In the genomic region with DNA sequence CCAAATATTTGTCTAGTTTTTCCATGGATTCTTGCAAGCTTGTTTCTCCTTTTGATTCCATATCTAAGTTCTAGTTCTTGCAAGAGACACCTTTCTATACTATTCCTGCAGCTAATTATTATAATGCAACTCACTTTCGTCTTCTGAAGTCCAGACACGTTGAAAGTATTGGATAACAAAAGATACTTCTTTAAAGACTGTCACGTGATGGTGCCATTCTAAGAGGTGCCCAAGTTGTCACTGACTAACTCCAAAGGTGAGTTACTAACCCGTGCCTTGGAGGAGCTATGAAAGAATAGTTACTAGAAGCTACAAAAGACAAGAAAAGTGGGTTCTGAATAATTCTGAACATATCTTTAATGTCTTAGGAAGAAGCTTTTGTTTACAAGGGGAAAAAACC, we compare ENCODE assay signal across 17 cellular contexts.
A peak's percentile ranks its signal among the peaks of the same experiment; 100 is the strongest.
DNase-seq lines count a peak whose midpoint lies in the region; ATAC-seq, FAIRE-seq and TF ChIP-seq lines count a peak whose summit lies in the region.
"Had no signal": no experiment of that assay in that cellular context is flagged by ENCODE, and none has a peak within 500 bp of the region (broad histone marks: within the 10 kb centered on the region; RNA-seq: fewer than 3 reads in every experiment).

No MANE protein-coding gene starts in this region.

- in situ Hi-C loops in GM23248 (cut with MboI) = no loop called here
- in situ Hi-C loops in K562 (cut with MboI) = no loop called here

- whole genome bisulfite sequencing in GM23248 (ENCODE audit: low coverage in 1 of 2, low lambda C conversion rate in 2 of 2, missing lambda C conversion rate in 2 of 2), 2 experiments = 91 to 94% methylated on average over 4 of the region's 4 CpGs
- 1% methylated on average over 4 of the region's 4 CpGs for WGBS in K562 (ENCODE audit: insufficient coverage, low coverage, missing lambda C conversion rate)
- 84 to 85% methylated on average over 4 of the region's 4 CpGs for WGBS in gastroesophageal sphincter (ENCODE audit: low coverage in 1 of 2), 2 donors
- WGBS in stomach, 5 donors = 83 to 93% (median 89%) methylated on average over 4 of the region's 4 CpGs

- no peaks in the 10 kb centered on the region for H4K20me1 ChIP-seq in GM23248 (ENCODE audit: insufficient read depth)
- no peaks in the 10 kb centered on the region for H4K20me1 ChIP-seq in K562 (replicated peaks; ENCODE audit: control insufficient read depth, insufficient read depth, low read length)

- DNase-seq in GM23248 = no peak
- DNase-seq in K562 (ENCODE audit: extremely low read depth in 1 of 4, low spot score in 3 of 4) = no peak
- DNase-seq in stomach = no peak
- no peak for DNase-seq in head of caudate nucleus
- no peak for DNase-seq in pons (ENCODE audit: low spot score)
- DNase-seq: activated CD4-positive, alpha-beta memory T cell treated with anti-CD3 and anti-CD28 coated beads, Interleukin-2, amount 10 ng/mL, durations not matched to agents 7 days and 5 days; activated naive CD4-positive, alpha-beta T cell treated with anti-CD3 and anti-CD28 coated beads for 36 hours; activated T-cell treated with anti-CD3 and anti-CD28 coated beads, Interleukin-2, amount 50 U/mL, for 24 hours; DND-41; nephron progenitor cell; NK-92 treated with Interleukin-12 subunit alpha and Interleukin-12 subunit beta, amount 100 ng/mL, for 24 hours; stimulated activated naive B cell treated with anti-CD40 and anti-IgM and Interleukin-4, amounts not matched to agents 10 μg/mL and 1 μg/mL and 100 μg/mL, for 72 hours; T-helper 1 cell had no signal

- H3K36me3 ChIP-seq in GM23248 (ENCODE audit: low read depth) = no peaks in the 10 kb centered on the region
- no peaks in the 10 kb centered on the region for H3K36me3 ChIP-seq in K562 (ENCODE audit: control insufficient read depth, insufficient read depth, low read length)
- no peaks in the 10 kb centered on the region for H3K36me3 ChIP-seq in gastroesophageal sphincter
- H3K36me3 ChIP-seq in stomach = no peaks in the 10 kb centered on the region
- H3K36me3 ChIP-seq: MG63 had no signal

- 0 out of 2 replicates have a peak overlapping the region, but pooled peaks have one; percentile 23 for H3K9ac ChIP-seq in GM23248
- no peak overlapping the region for H3K9ac ChIP-seq in K562 (ENCODE audit: insufficient read depth in 1 of 2, low read depth in 2 of 2, low read length in 2 of 2)

- H3K9me2 ChIP-seq in GM23248 (ENCODE audit: insufficient read depth) = no peaks in the 10 kb centered on the region

- BruUV-seq in K562 (replicated peaks; lab: Mats Ljungman, UMichigan) = no TSS peak

- no peak for TF ChIP-seq EP300 in K562 (IDR thresholded peaks at IDR 0.05; ENCODE audit: low read length)
- no peak for TF ChIP-seq EP300 in gastroesophageal sphincter (IDR thresholded peaks at IDR 0.05)
- TF ChIP-seq EP300 in stomach (IDR thresholded peaks at IDR 0.05) = no peak

- H3K4me3 ChIP-seq in GM23248 = no peak overlapping the region
- H3K4me3 ChIP-seq in K562 = no peak overlapping the region
- no peak overlapping the region for H3K4me3 ChIP-seq in gastroesophageal sphincter
- no peak overlapping the region for H3K4me3 ChIP-seq in stomach
- H3K4me3 ChIP-seq: MG63 had no signal

- FAIRE-seq in K562 (lab: Jason Lieb, UNC) = no peak

- peak overlapping the region; percentile 52; the same call in 1 of the 2 replicates for H2AFZ ChIP-seq in GM23248
- H2AFZ ChIP-seq in K562 (ENCODE audit: low read depth, low read length) = no peak overlapping the region

- H3K79me2 ChIP-seq in GM23248 (ENCODE audit: insufficient read depth) (no peaks in the 10 kb centered on the region), K562 (ENCODE audit: control insufficient read depth, insufficient read depth, low read length) (no peaks in the 10 kb centered on the region)

- POLR2A ChIA-PET in K562 (lab: Yijun Ruan, JAX) = no interaction called here

- no peak for ATAC-seq in K562
- ATAC-seq in gastroesophageal sphincter = no peak
- no peak for ATAC-seq in HG02623 (IDR thresholded peaks at IDR 0.05; ENCODE audit: unreplicated experiment)
- ATAC-seq: stimulated activated naive B cell treated with anti-CD40 and anti-IgM and Interleukin-4, amounts not matched to agents 10 μg/mL and 1 μg/mL and 100 μg/mL, for 72 hours had no signal

- peaks cover 17% of the 10 kb centered on the region; the same call in 1 of the 2 replicates for H3F3A ChIP-seq in GM23248 (ENCODE audit: insufficient read depth)

- H3K4me1 ChIP-seq in GM23248 (ENCODE audit: insufficient read depth) (peaks cover 25% of the 10 kb centered on the region), K562 (replicated peaks in 1 of 2; ENCODE audit: control insufficient read depth in 2 of 2, insufficient read depth in 2 of 2, low read length in 2 of 2) (no peaks in the 10 kb centered on the region), gastroesophageal sphincter (peaks cover 0 to 22% (median 0%) of the 10 kb centered on the region in 3 donors), stomach (peaks cover 0 to 23% (median 3%) of the 10 kb centered on the region in 4 donors)

- peak overlapping the region; percentile 50 for H3K4me2 ChIP-seq in GM23248 (ENCODE audit: unreplicated experiment)
- no peak overlapping the region for H3K4me2 ChIP-seq in K562 (ENCODE audit: insufficient read depth, low read length)

- TF ChIP-seq RAD21 in K562 (CRISPR knock-in tag; conservative IDR thresholded peaks at IDR 0.05 in 1 of 2, IDR thresholded peaks at IDR 0.05 in 1 of 2) = no peak

- no peaks in the 10 kb centered on the region for H3K9me1 ChIP-seq in K562 (ENCODE audit: control insufficient read depth, insufficient read depth, low read length)

- H3K27ac ChIP-seq in GM23248 (peak overlapping the region; percentile 75), K562 (ENCODE audit: extremely low read depth, low read depth, low read length) (no peak overlapping the region), gastroesophageal sphincter (peak overlapping the region; percentile 72 to 87 (median 81)), stomach (peak overlapping the region in 3 of 5 donors; percentile 7 to 57 (median 45))
- H3K27ac ChIP-seq: RWPE1 had no signal

- no peak for TF ChIP-seq POLR2A in K562 (conservative IDR thresholded peaks at IDR 0.05)
- no peak for TF ChIP-seq POLR2A in gastroesophageal sphincter (IDR thresholded peaks at IDR 0.05)
- TF ChIP-seq POLR2A in stomach (IDR thresholded peaks at IDR 0.05) = no peak

- TF ChIP-seq CTCF in K562 (IDR thresholded peaks at IDR 0.05 in 2 of 3, conservative IDR thresholded peaks at IDR 0.05 in 1 of 3; ENCODE audit: insufficient read depth in 2 of 3, low read depth in 1 of 3, low read length in 3 of 3) = no peak
- no peak for TF ChIP-seq CTCF in gastroesophageal sphincter (IDR thresholded peaks at IDR 0.05)
- no peak for TF ChIP-seq CTCF in stomach (IDR thresholded peaks at IDR 0.05)

- no peaks in the 10 kb centered on the region for H3K9me3 ChIP-seq in GM23248 (ENCODE audit: low read depth)
- H3K9me3 ChIP-seq in K562 (replicated peaks; ENCODE audit: control insufficient read depth, insufficient read depth, low read depth, low read length) = no peaks in the 10 kb centered on the region
- no peaks in the 10 kb centered on the region for H3K9me3 ChIP-seq in gastroesophageal sphincter
- H3K9me3 ChIP-seq in stomach = no peaks in the 10 kb centered on the region
- H3K9me3 ChIP-seq: MG63 had no signal

- CTCF ChIA-PET in K562 (lab: Yijun Ruan, JAX; ENCODE audit: low intra/inter-chr PET ratio) = no interaction called here

- H3K27me3 ChIP-seq in GM23248 (replicated peaks; ENCODE audit: insufficient read depth) (no peaks in the 10 kb centered on the region), K562 (ENCODE audit: control insufficient read depth in 2 of 2, insufficient read depth in 2 of 2, low read length in 2 of 2) (no peaks in the 10 kb centered on the region), gastroesophageal sphincter (no peaks in the 10 kb centered on the region), stomach (no peaks in the 10 kb centered on the region)
- H3K27me3 ChIP-seq: MG63 had no signal

- intact Hi-C loops in K562 (cut with micrococcal nuclease) = no loop called here
- intact Hi-C loops in stomach (cut with DNase I; ENCODE audit: low total_unique reads) = no loop called here
- intact Hi-C loops in head of caudate nucleus (cut with DNase I) = no loop called here

TF ChIP-seq in K562, 482 proteins besides CTCF, POLR2A, EP300 and RAD21 (continues in another document):
- TF ChIP-seq, protein P1, sequence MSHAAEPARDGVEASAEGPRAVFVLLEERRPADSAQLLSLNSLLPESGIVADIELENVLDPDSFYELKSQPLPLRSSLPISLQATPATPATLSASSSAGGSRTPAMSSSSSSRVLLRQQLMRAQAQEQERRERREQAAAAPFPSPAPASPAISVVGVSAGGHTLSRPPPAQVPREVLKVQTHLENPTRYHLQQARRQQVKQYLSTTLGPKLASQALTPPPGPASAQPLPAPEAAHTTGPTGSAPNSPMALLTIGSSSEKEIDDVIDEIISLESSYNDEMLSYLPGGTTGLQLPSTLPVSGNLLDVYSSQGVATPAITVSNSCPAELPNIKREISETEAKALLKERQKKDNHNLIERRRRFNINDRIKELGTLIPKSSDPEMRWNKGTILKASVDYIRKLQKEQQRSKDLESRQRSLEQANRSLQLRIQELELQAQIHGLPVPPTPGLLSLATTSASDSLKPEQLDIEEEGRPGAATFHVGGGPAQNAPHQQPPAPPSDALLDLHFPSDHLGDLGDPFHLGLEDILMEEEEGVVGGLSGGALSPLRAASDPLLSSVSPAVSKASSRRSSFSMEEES (CRISPR knock-in tag; IDR thresholded peaks at IDR 0.05) = peak; percentile 87
- TF ChIP-seq, protein P2, sequence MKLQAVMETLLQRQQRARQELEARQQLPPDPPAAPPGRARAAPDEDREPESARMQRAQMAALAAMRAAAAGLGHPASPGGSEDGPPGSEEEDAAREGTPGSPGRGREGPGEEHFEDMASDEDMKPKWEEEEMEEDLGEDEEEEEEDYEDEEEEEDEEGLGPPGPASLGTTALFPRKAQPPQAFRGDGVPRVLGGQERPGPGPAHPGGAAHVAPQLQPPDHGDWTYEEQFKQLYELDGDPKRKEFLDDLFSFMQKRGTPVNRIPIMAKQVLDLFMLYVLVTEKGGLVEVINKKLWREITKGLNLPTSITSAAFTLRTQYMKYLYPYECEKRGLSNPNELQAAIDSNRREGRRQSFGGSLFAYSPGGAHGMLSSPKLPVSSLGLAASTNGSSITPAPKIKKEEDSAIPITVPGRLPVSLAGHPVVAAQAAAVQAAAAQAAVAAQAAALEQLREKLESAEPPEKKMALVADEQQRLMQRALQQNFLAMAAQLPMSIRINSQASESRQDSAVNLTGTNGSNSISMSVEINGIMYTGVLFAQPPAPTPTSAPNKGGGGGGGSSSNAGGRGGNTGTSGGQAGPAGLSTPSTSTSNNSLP (IDR thresholded peaks at IDR 0.05; ENCODE audit: borderline replicate concordance, low read depth, low read length) = no peak
- TF ChIP-seq SNIP1 (IDR thresholded peaks at IDR 0.05; ENCODE audit: low read depth) = no peak
- no peak for TF ChIP-seq ATF7 (IDR thresholded peaks at IDR 0.05)
